ENCODE assay signal across 11 cellular contexts in the genomic region with DNA sequence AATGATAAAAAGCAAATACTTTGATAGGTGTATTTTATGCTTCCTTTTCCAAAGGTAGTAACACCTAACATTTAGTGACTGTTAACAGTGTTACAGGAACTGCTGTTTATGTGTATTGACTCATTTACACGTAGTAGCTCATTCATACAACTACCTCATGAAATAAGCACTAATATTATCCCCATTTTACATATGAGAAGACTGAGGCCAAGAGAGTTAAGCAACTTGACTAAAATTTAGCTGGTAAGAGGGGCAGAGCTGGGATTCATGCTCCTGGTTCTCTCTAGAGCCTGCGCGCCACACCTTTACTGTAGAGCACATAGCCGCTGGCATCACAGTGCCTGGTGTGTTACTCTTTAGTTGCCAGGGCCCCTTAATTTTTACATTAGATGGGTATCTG.
"Had no signal": no experiment of that assay in that cellular context is flagged by ENCODE, and none has a peak within 500 bp of the region (broad histone marks: within the 10 kb centered on the region; RNA-seq: fewer than 3 reads in every experiment).

No MANE protein-coding gene starts in this region.

- ATAC-seq: GM23338 had no signal

- DNase-seq: H9, HCEC 1CT, HFFc6, IMR-90, Kasumi-1, KBM-7 had no signal

- FAIRE-seq: H1, H54 had no signal

- H3K4me3 ChIP-seq: GM23338 had no signal

- H3K27ac ChIP-seq: HL-60, KMS-11 had no signal

- H3K9ac ChIP-seq: KMS-11 had no signal

- H3K4me2 ChIP-seq: GM23338, KMS-11 had no signal

- H2AFZ ChIP-seq: GM23338 had no signal
